Comparison of ENCODE assay signal across 8 cellular contexts in genomic region chr5:62779010-62779422, GRCh38.
DNase-seq lines count a peak whose midpoint lies in the region; ATAC-seq and TF ChIP-seq lines count a peak whose summit lies in the region.

No MANE protein-coding gene starts in this region.

- 22% methylated on average over 5 of the region's 5 CpGs for WGBS in right lobe of liver (ENCODE audit: insufficient coverage, low coverage, low lambda C conversion rate, missing lambda C conversion rate)
- WGBS in aorta, 2 donors: 20 to 21% methylated on average over 5 of the region's 5 CpGs

- 0 out of 2 replicates have a peak overlapping the region, but pooled peaks have one; percentile 14 for H3K9ac ChIP-seq in OCI-LY3 (ENCODE audit: low read length)

- peaks cover 28% of the 10 kb centered on the region for H3K4me1 ChIP-seq in OCI-LY3 (ENCODE audit: low read length)
- no peaks in the 10 kb centered on the region for H3K4me1 ChIP-seq in right lobe of liver
- H3K4me1 ChIP-seq in aorta (ENCODE audit: control insufficient read depth in 1 of 2, insufficient read depth in 2 of 2, low read length in 2 of 2): no peaks in the 10 kb centered on the region

- H3K27me3 ChIP-seq in AG04450 (ENCODE audit: control insufficient read depth, insufficient read depth, low read length): no peaks in the 10 kb centered on the region
- H3K27me3 ChIP-seq in OCI-LY3 (ENCODE audit: low read depth, low read length): no peaks in the 10 kb centered on the region
- H3K27me3 ChIP-seq in right lobe of liver: no peaks in the 10 kb centered on the region
- no peaks in the 10 kb centered on the region for H3K27me3 ChIP-seq in aorta (ENCODE audit: control insufficient read depth in 1 of 2, insufficient read depth in 2 of 2, low read length in 1 of 2)

- H4K20me1 ChIP-seq in OCI-LY3 (ENCODE audit: insufficient read depth, low read length): no peaks in the 10 kb centered on the region

- intact Hi-C loops in right lobe of liver (cut with DNase I) (no loop called here), aorta (cut with DNase I) (loop anchor here (5.0 to 10.0 kb wide), 3 partner anchors 317 to 337 kb away; no protein-coding TSS in a partner anchor)

- H3K4me2 ChIP-seq in OCI-LY3 (ENCODE audit: low read length): peak overlapping the region; percentile 67

- peak overlapping the region; percentile 83; the same call in 1 of the 2 replicates for H2AFZ ChIP-seq in OCI-LY3 (ENCODE audit: low read depth, low read length)

- ATAC-seq in right lobe of liver (peak; percentile 91 to 96 (median 92)), aorta (ENCODE audit: low FRiP score) (peak; percentile 83)

- H3K27ac ChIP-seq in AG04450 (ENCODE audit: low read depth, low read length) (no peak overlapping the region), OCI-LY3 (ENCODE audit: low read length) (no peak overlapping the region), coronary artery (no peak overlapping the region), right lobe of liver (no peak overlapping the region), aorta (ENCODE audit: low read depth in 1 of 2, low read length in 2 of 2) (no peak overlapping the region)

- no peaks in the 10 kb centered on the region for H3K36me3 ChIP-seq in OCI-LY3 (replicated peaks; ENCODE audit: low read depth, low read length)
- no peaks in the 10 kb centered on the region for H3K36me3 ChIP-seq in right lobe of liver
- no peaks in the 10 kb centered on the region for H3K36me3 ChIP-seq in aorta (ENCODE audit: control insufficient read depth in 1 of 2, insufficient read depth in 2 of 2, low read length in 1 of 2)

- TF ChIP-seq CTCF in AG04450 (IDR thresholded peaks at IDR 0.05; ENCODE audit: low read depth, low read length) (peak; percentile 74), GM12875 (IDR thresholded peaks at IDR 0.05; ENCODE audit: borderline replicate concordance, insufficient read depth, low read depth, low read length) (peak; percentile 59; the same call in 1 of the 2 replicates), OCI-LY3 (IDR thresholded peaks at IDR 0.05; ENCODE audit: low read depth, low read length) (peak; percentile 76), coronary artery (IDR thresholded peaks at IDR 0.05) (peak; percentile 64), right lobe of liver (IDR thresholded peaks at IDR 0.05) (peak; percentile 62 to 77 (median 74))

- DNase-seq in AG04450 (ENCODE audit: low read depth, low spot score) (peak; percentile 21), HS-27A (ENCODE audit: low read depth) (peak; percentile 4), coronary artery (ENCODE audit: low spot score) (no peak), right lobe of liver (no peak), aorta (no peak), cerebellar nuclear complex (lab: John Stamatoyannopoulos, UW) (no peak)

- POLR2A ChIA-PET in AG04450 (lab: Yijun Ruan, JAX): no interaction called here

- H3K9me3 ChIP-seq in AG04450 (ENCODE audit: control insufficient read depth, insufficient read depth, low read length) (no peaks in the 10 kb centered on the region), OCI-LY3 (ENCODE audit: insufficient read depth, low read length) (no peaks in the 10 kb centered on the region), right lobe of liver (no peaks in the 10 kb centered on the region), aorta (ENCODE audit: control insufficient read depth, low read length) (no peaks in the 10 kb centered on the region)

- no peaks in the 10 kb centered on the region for H3K79me2 ChIP-seq in OCI-LY3 (ENCODE audit: low read length)

- no peak for TF ChIP-seq POLR2A in right lobe of liver (IDR thresholded peaks at IDR 0.05)

- H3K4me3 ChIP-seq in AG04450 (ENCODE audit: low read depth, low read length) (no peak overlapping the region), GM12875 (ENCODE audit: low read depth, low read length) (no peak overlapping the region), OCI-LY3 (ENCODE audit: low read length) (peak overlapping the region; percentile 61), coronary artery (no peak overlapping the region), right lobe of liver (no peak overlapping the region), aorta (ENCODE audit: low read length in 2 of 2) (no peak overlapping the region)

- CTCF ChIA-PET in AG04450 (lab: Charles Lee): interaction anchor here (0.7 to 6.2 kb wide), 21 partner anchors 9 to 422 kb away, joined by 3 to 78 read pairs (median 4); partner anchors contain the start of genes DIMT1 and IPO11

Comparison
In these comparisons a context has a peak if more than half of its experiments do, and no peak if none do; other contexts are left out.
1. DNase-seq: peak in AG04450 (single experiment) and HS-27A (single experiment); none in coronary artery (single experiment), right lobe of liver (0 of 3), aorta (0 of 2) and cerebellar nuclear complex (0 of 2).
2. intact Hi-C loops: an anchor here in aorta (5.0 to 10.0 kb wide); none called in right lobe of liver.
3. Peak in every context shown above with its lines, with median percentiles within 50 percentile points of each other: CTCF ChIP-seq.